17 cellular contexts compared by ENCODE assay signal in the genomic region with DNA sequence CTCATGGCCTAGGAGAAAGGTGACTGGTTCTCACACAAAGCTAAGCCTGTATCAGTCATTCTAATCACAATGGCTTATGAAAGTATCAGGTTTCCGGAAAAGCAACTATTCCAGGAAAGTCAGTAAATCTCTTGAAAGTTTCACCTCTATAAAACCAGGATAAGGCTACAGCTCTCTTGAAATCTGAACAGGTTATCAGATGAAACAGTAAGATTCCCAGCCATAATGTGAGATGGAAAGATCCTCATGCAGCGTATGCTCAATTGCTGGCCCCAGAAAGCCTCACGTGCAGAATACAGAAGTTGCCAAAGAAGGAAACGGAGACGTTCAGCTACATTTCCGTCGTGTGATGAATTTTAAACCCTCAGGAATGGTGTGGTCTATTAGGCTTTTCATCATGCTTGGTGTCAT.
A peak's percentile ranks its signal among the peaks of the same experiment; 100 is the strongest.
DNase-seq lines count a peak whose midpoint lies in the region; ATAC-seq and TF ChIP-seq lines count a peak whose summit lies in the region.
"Had no signal": no experiment of that assay in that cellular context is flagged by ENCODE, and none has a peak within 500 bp of the region (broad histone marks: within the 10 kb centered on the region; RNA-seq: fewer than 3 reads in every experiment).

No MANE protein-coding gene starts in this region.

- BruUV-seq in PC-9 (replicated peaks; lab: Mats Ljungman, UMichigan), result no TSS peak

- H3K36me3 ChIP-seq in PC-9 (ENCODE audit: low read depth), result no peaks in the 10 kb centered on the region
- H3K36me3 ChIP-seq in stomach, result no peaks in the 10 kb centered on the region
- H3K36me3 ChIP-seq: BE2C, lower lobe of right lung, suprapubic skin had no signal

- no peaks in the 10 kb centered on the region for H3K79me2 ChIP-seq in PC-9 (ENCODE audit: low read depth)

- H3K27me3 ChIP-seq in PC-9 (ENCODE audit: insufficient read depth, low read depth) (no peaks in the 10 kb centered on the region), stomach (no peaks in the 10 kb centered on the region)
- H3K27me3 ChIP-seq: BE2C, suprapubic skin had no signal

- H3K4me2 ChIP-seq in PC-9, result no peak overlapping the region

- no peak overlapping the region for H3K4me3 ChIP-seq in PC-9
- H3K4me3 ChIP-seq in stomach, result no peak overlapping the region
- H3K4me3 ChIP-seq: lower lobe of right lung, suprapubic skin had no signal

- peaks cover 42% of the 10 kb centered on the region for H3F3A ChIP-seq in PC-9 (ENCODE audit: insufficient read depth, low read depth)

- TF ChIP-seq POLR2A in stomach (IDR thresholded peaks at IDR 0.05), result no peak

- H3K4me1 ChIP-seq in PC-9 (replicated peaks; ENCODE audit: insufficient read depth) (peaks cover 44% of the 10 kb centered on the region), stomach (peaks cover 17 to 39% (median 21%) of the 10 kb centered on the region in 4 donors)
- H3K4me1 ChIP-seq: BE2C had no signal

- no peak for ATAC-seq in activated naive CD8-positive, alpha-beta T cell treated with anti-CD3 and anti-CD28 coated beads, Interleukin-2, amount 50 U/mL, for 24 hours
- peak; percentile 36 for ATAC-seq in esophagus mucosa
- ATAC-seq in HG02981 (IDR thresholded peaks at IDR 0.05; ENCODE audit: unreplicated experiment), result no peak
- ATAC-seq: HepG2, lower lobe of right lung had no signal

- H3K9me3 Mint-ChIP-seq in activated naive CD8-positive, alpha-beta T cell (ENCODE audit: low read depth), result no peaks in the 10 kb centered on the region
- H3K9me3 Mint-ChIP-seq in activated naive CD8-positive, alpha-beta T cell treated with anti-CD3 and anti-CD28 coated beads, Interleukin-2, amount 50 U/mL, for 24 hours, result peaks cover 13% of the 10 kb centered on the region

- no peak overlapping the region for H2AFZ ChIP-seq in PC-9

- POLR2A ChIA-PET in PC-9 (lab: Charles Lee; ENCODE audit: unreplicated experiment), result interaction anchor here (0.7 kb wide), 1 partner anchor 681 kb away, joined by 10 read pairs; no protein-coding TSS in a partner anchor

- no peak for TF ChIP-seq CTCF in PC-9 (conservative IDR thresholded peaks at IDR 0.05)
- TF ChIP-seq CTCF in stomach (IDR thresholded peaks at IDR 0.05), result no peak

- H3K9me3 ChIP-seq in PC-9 (ENCODE audit: insufficient read depth, low read depth) (no peaks in the 10 kb centered on the region), stomach (no peaks in the 10 kb centered on the region)
- H3K9me3 ChIP-seq: BE2C, lower lobe of right lung, suprapubic skin had no signal

- H3K4me3 Mint-ChIP-seq in activated naive CD8-positive, alpha-beta T cell, result no peak overlapping the region
- no peak overlapping the region for H3K4me3 Mint-ChIP-seq in activated naive CD8-positive, alpha-beta T cell treated with anti-CD3 and anti-CD28 coated beads, Interleukin-2, amount 50 U/mL, for 24 hours

- peak overlapping the region; percentile 16 for H3K27ac Mint-ChIP-seq in activated naive CD8-positive, alpha-beta T cell
- no peak overlapping the region for H3K27ac Mint-ChIP-seq in activated naive CD8-positive, alpha-beta T cell treated with anti-CD3 and anti-CD28 coated beads, Interleukin-2, amount 50 U/mL, for 24 hours

- peaks cover 3% of the 10 kb centered on the region for H3K36me3 Mint-ChIP-seq in activated naive CD8-positive, alpha-beta T cell
- peaks cover under 1% of the 10 kb centered on the region for H3K36me3 Mint-ChIP-seq in activated naive CD8-positive, alpha-beta T cell treated with anti-CD3 and anti-CD28 coated beads, Interleukin-2, amount 50 U/mL, for 24 hours (ENCODE audit: low read depth)

- intact Hi-C loops in PC-9 (cut with micrococcal nuclease; ENCODE audit: unreplicated experiment) (loop anchor here (2.0 to 10.0 kb wide), 2 partner anchors 90 to 452 kb away; a partner anchor contains a TSS), stomach (cut with DNase I; ENCODE audit: low total_unique reads) (no loop called here)

- H4K20me1 ChIP-seq in PC-9 (ENCODE audit: insufficient read depth), result no peaks in the 10 kb centered on the region

- H3K9me2 ChIP-seq in PC-9 (ENCODE audit: insufficient read depth), result no peaks in the 10 kb centered on the region

- TF ChIP-seq EP300 in stomach (IDR thresholded peaks at IDR 0.05), result no peak

- no peak for DNase-seq in activated naive CD8-positive, alpha-beta T cell treated with anti-CD3 and anti-CD28 coated beads, Interleukin-2, amount 50 U/mL, for 24 hours
- peak in 1 of 2 experiments; percentile 62 for DNase-seq in PC-9
- peak; percentile 11 for DNase-seq in stomach
- no peak for DNase-seq in effector CD4-positive, alpha-beta T cell
- DNase-seq in activated CD8-positive, alpha-beta memory T cell treated with anti-CD3 and anti-CD28 coated beads, Interleukin-2, amount 50 U/mL, for 4 hours, result no peak
- DNase-seq: BE2C; central memory CD4-positive, alpha-beta T cell; DMS53; HCEC 1CT; lower lobe of right lung; NCI-H1048; NCI-H2107 had no signal

- 64 to 74% (median 69%) methylated on average over 7 of the region's 7 CpGs for WGBS in stomach, 5 donors

- H3K27me3 Mint-ChIP-seq in activated naive CD8-positive, alpha-beta T cell, result no peaks in the 10 kb centered on the region
- no peaks in the 10 kb centered on the region for H3K27me3 Mint-ChIP-seq in activated naive CD8-positive, alpha-beta T cell treated with anti-CD3 and anti-CD28 coated beads, Interleukin-2, amount 50 U/mL, for 24 hours

- CTCF ChIA-PET in PC-9 (lab: Charles Lee), result interaction anchor here (0.6 to 0.7 kb wide), 2 partner anchors 91 to 143 kb away, joined by 4 to 7 read pairs; no protein-coding TSS in a partner anchor

- peak overlapping the region; percentile 17; the same call in 1 of the 2 replicates for H3K27ac ChIP-seq in PC-9
- H3K27ac ChIP-seq in stomach, result peak overlapping the region in 1 of 5 donors; percentile 10
- H3K27ac ChIP-seq: lower lobe of right lung, suprapubic skin had no signal

- H3K4me1 Mint-ChIP-seq in activated naive CD8-positive, alpha-beta T cell (ENCODE audit: low read depth), result peaks cover 32% of the 10 kb centered on the region
- H3K4me1 Mint-ChIP-seq in activated naive CD8-positive, alpha-beta T cell treated with anti-CD3 and anti-CD28 coated beads, Interleukin-2, amount 50 U/mL, for 24 hours, result peaks cover 55% of the 10 kb centered on the region
